13 cellular contexts compared by ENCODE assay signal in genomic region chr10:28570598-28570997, GRCh38.
"Had no signal": no experiment of that assay in that cellular context is flagged by ENCODE, and none has a peak within 500 bp of the region (broad histone marks: within the 10 kb centered on the region; RNA-seq: fewer than 3 reads in every experiment).

No MANE protein-coding gene starts in this region.

- DNase-seq: activated CD8-positive, alpha-beta memory T cell treated with anti-CD3 and anti-CD28 coated beads, Interleukin-2, amount 10 ng/mL, durations not matched to agents 7 days and 5 days; activated effector memory CD4-positive, alpha-beta T cell treated with anti-CD3 and anti-CD28 coated beads, Interleukin-2, amount 50 U/mL, for 16 hours; amygdala; caudate nucleus; SHP77; stimulated activated CD4-positive, alpha-beta T cell treated with anti-CD3 and anti-CD28 coated beads, Interleukin-2, amount 100 ng/mL, for 24 hours; stomach; T-helper 9 cell; upper lobe of left lung had no signal

- ATAC-seq: activated CD8-positive, alpha-beta memory T cell treated with anti-CD3 and anti-CD28 coated beads, Interleukin-2, amount 10 ng/mL, durations not matched to agents 7 days and 5 days had no signal

- H3K4me3 Mint-ChIP-seq: activated CD8-positive, alpha-beta memory T cell treated with anti-CD3 and anti-CD28 coated beads, Interleukin-2, amount 10 ng/mL, durations not matched to agents 7 days and 5 days; mesothelial cell of epicardium; neural crest cell had no signal

- H3K9me3 Mint-ChIP-seq: activated naive CD4-positive, alpha-beta T cell treated with anti-CD3 and anti-CD28 coated beads, Interleukin-2, amount 50 U/mL, for 72 hours; mesothelial cell of epicardium; neural crest cell had no signal

- H3K27me3 Mint-ChIP-seq: activated CD8-positive, alpha-beta memory T cell treated with anti-CD3 and anti-CD28 coated beads, Interleukin-2, amount 10 ng/mL, durations not matched to agents 7 days and 5 days; progenitor cell of endocrine pancreas had no signal

- H3K27ac Mint-ChIP-seq: activated CD8-positive, alpha-beta memory T cell treated with anti-CD3 and anti-CD28 coated beads, Interleukin-2, amount 10 ng/mL, durations not matched to agents 7 days and 5 days; activated naive CD4-positive, alpha-beta T cell treated with anti-CD3 and anti-CD28 coated beads, Interleukin-2, amount 50 U/mL, for 72 hours had no signal
